In genomic region chr17:59757881-59758385, GRCh38 we compare ENCODE assay signal across 2 cellular contexts.
TF ChIP-seq lines count a peak whose summit lies in the region.

No MANE protein-coding gene starts in this region.

TF ChIP-seq in SK-N-SH, 30 proteins besides CTCF, POLR2A, EP300 and RAD21:
- TF ChIP-seq USF2 (IDR thresholded peaks at IDR 0.05; ENCODE audit: borderline replicate concordance, low read depth, low read length) = no peak
- no peak for TF ChIP-seq NFIC (IDR thresholded peaks at IDR 0.05; ENCODE audit: borderline replicate concordance)
- no peak for TF ChIP-seq ELF1 (IDR thresholded peaks at IDR 0.05)

TF ChIP-seq in SK-N-SH treated with all-trans-retinoic acid at 6 μM for 48 hours, 23 proteins besides CTCF, POLR2A, EP300 and RAD21:
- TF ChIP-seq GLIS3 (CRISPR knock-in tag; IDR thresholded peaks at IDR 0.05) (no peak), CREB5 (CRISPR knock-in tag; IDR thresholded peaks at IDR 0.05; ENCODE audit: low read depth) (no peak), BACH2 (CRISPR knock-in tag; IDR thresholded peaks at IDR 0.05; ENCODE audit: borderline replicate concordance) (no peak), PPARA (CRISPR knock-in tag; IDR thresholded peaks at IDR 0.05; ENCODE audit: borderline replicate concordance) (no peak), ARNTL (CRISPR knock-in tag; IDR thresholded peaks at IDR 0.05; ENCODE audit: borderline replicate concordance, low read depth) (no peak), ISL1 (CRISPR knock-in tag; IDR thresholded peaks at IDR 0.05) (no peak), ZNF565 (CRISPR knock-in tag; conservative IDR thresholded peaks at IDR 0.05; ENCODE audit: low read depth) (no peak), ZNF8 (CRISPR knock-in tag; IDR thresholded peaks at IDR 0.05) (no peak)
